Comparison of ENCODE assay signal across 13 cellular contexts in the genomic region with DNA sequence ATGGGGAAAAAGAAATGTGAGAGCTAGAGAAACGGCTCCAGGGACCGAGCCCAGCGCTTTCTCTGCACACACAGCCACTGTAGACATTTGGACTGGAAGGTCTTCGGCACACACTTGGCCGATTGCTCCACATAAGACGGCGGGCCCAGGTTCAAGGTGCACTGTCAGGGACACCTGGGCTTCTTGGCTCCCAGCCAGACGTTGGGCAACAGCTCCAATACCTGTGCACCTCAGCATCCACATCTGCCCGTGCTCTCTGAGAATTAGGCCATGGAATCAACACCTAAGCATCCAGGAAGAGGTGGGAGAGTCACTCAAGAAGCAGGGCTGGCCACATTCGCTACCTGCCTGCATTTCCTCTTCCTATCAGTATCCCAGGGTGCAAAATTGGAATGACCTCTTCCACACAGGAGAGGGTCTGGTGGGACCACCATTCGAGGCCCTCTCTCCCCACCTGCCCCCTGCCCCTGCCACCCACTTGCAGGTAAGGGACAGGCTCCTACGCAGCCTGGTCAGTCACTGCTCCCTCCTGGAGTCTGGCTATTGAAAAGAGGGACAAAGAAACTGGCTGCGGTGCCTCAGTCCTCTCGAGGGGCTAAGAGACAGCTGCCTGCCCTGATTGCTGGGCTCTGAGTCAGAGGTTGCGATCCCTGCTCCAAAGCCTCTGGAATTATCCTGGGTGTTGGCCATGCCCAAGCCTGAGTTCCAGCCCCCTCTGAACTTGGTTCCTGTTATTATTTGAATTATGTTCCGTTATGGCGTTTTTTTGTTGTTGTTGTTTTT. TPM values are rescaled to one million over a fixed set of nuclear protein-coding genes. Genes with fewer than 3 reads are reported as not detected.
DNase-seq lines count a peak whose midpoint lies in the region; ATAC-seq and TF ChIP-seq lines count a peak whose summit lies in the region.
"Had no signal": no experiment of that assay in that cellular context is flagged by ENCODE, and none has a peak within 500 bp of the region (broad histone marks: within the 10 kb centered on the region; RNA-seq: fewer than 3 reads in every experiment).

No MANE protein-coding gene starts in this region.

- CTCF ChIA-PET in activated CD4-positive, alpha-beta T cell treated with anti-CD3 and anti-CD28 coated beads, Interleukin-2, amount 10 ng/mL, durations not matched to agents 7 days and 5 days (lab: Charles Lee), result interaction anchor here (0.9 to 8.9 kb wide), 3 partner anchors 11 to 244 kb away, joined by 3 to 106 read pairs (median 3); no protein-coding TSS in a partner anchor

- H3K23ac ChIP-seq in trophoblast cell (ENCODE audit: low read length), result no peak overlapping the region

- H3K9me3 ChIP-seq in trophoblast cell (ENCODE audit: insufficient read depth, low read depth, low read length) (peaks cover 4% of the 10 kb centered on the region), lower lobe of right lung (no peaks in the 10 kb centered on the region)
- H3K9me3 ChIP-seq: stomach had no signal

- no peak overlapping the region for H3K4me3 Mint-ChIP-seq in activated CD4-positive, alpha-beta T cell treated with anti-CD3 and anti-CD28 coated beads, Interleukin-2, amount 10 ng/mL, durations not matched to agents 7 days and 5 days
- H3K4me3 Mint-ChIP-seq: activated naive CD8-positive, alpha-beta T cell treated with anti-CD3 and anti-CD28 coated beads, Interleukin-2, amount 50 U/mL, for 24 hours; GM23338 had no signal

- WGBS in trophoblast cell (ENCODE audit: extremely low coverage, insufficient coverage, insufficient read length), result no CpG with 5 or more reads among the region's 17 CpGs

- no peak overlapping the region for H3K4ac ChIP-seq in trophoblast cell (ENCODE audit: low read depth, low read length)

- H3K4me2 ChIP-seq in trophoblast cell (ENCODE audit: low read length), result no peak overlapping the region
- H3K4me2 ChIP-seq: GM23338 had no signal

- no peaks in the 10 kb centered on the region for H3K36me3 ChIP-seq in trophoblast cell (ENCODE audit: control insufficient read depth in 1 of 2, insufficient read depth in 2 of 2, low read length in 2 of 2)
- H3K36me3 ChIP-seq in lower lobe of right lung, result no peaks in the 10 kb centered on the region
- H3K36me3 ChIP-seq: stomach had no signal

- peak overlapping the region; percentile 95 for H2BK120ac ChIP-seq in trophoblast cell (ENCODE audit: insufficient read depth, low read length, poor library complexity)

- DNase-seq in EH (ENCODE audit: low read depth) (peak; percentile 27), NCI-H510A (lab: John Stamatoyannopoulos, UW) (peak; percentile 43), epithelial cell of esophagus (ENCODE audit: low read depth) (peak; percentile 95), trophoblast cell (peak; percentile 98 to 100), KG1 (lab: John Stamatoyannopoulos, UW) (no peak), lower lobe of right lung (no peak), NCI-H2029 (lab: John Stamatoyannopoulos, UW) (no peak)
- DNase-seq in activated CD4-positive, alpha-beta T cell treated with anti-CD3 and anti-CD28 coated beads, Interleukin-2, amount 10 ng/mL, durations not matched to agents 7 days and 5 days, result no peak
- DNase-seq: activated CD8-positive, alpha-beta memory T cell treated with anti-CD3 and anti-CD28 coated beads, Interleukin-2, amount 50 U/mL, for 4 hours; activated naive CD8-positive, alpha-beta T cell treated with anti-CD3 and anti-CD28 coated beads, Interleukin-2, amount 50 U/mL, for 24 hours; NCI-H2029 treated with DMSO at 0.1 percent for 48 hours; stomach had no signal

- H3K27ac Mint-ChIP-seq in activated CD4-positive, alpha-beta T cell treated with anti-CD3 and anti-CD28 coated beads, Interleukin-2, amount 10 ng/mL, durations not matched to agents 7 days and 5 days, result no peak overlapping the region
- H3K27ac Mint-ChIP-seq: activated naive CD8-positive, alpha-beta T cell treated with anti-CD3 and anti-CD28 coated beads, Interleukin-2, amount 50 U/mL, for 24 hours; GM23338 had no signal

- TF ChIP-seq CTCF in epithelial cell of esophagus (IDR thresholded peaks at IDR 0.05; ENCODE audit: insufficient read depth, low read depth, low read length, missing control alignments), result no peak
- no peak for TF ChIP-seq CTCF in lower lobe of right lung (IDR thresholded peaks at IDR 0.05)

- peak overlapping the region; percentile 91 for H2BK12ac ChIP-seq in trophoblast cell (ENCODE audit: low read length)

- intact Hi-C loops in lower lobe of right lung (cut with DNase I), result no loop called here

- H2AK5ac ChIP-seq in trophoblast cell (ENCODE audit: low read length), result peak overlapping the region; percentile 57

- peaks cover 18% of the 10 kb centered on the region for H3K27me3 Mint-ChIP-seq in activated CD4-positive, alpha-beta T cell treated with anti-CD3 and anti-CD28 coated beads, Interleukin-2, amount 10 ng/mL, durations not matched to agents 7 days and 5 days

- peaks cover 6% of the 10 kb centered on the region for H3K79me2 ChIP-seq in trophoblast cell (ENCODE audit: control insufficient read depth, insufficient read depth, low read length, poor library complexity)

- H3K14ac ChIP-seq in trophoblast cell (ENCODE audit: low read length), result peak overlapping the region; percentile 82

- H3K9ac ChIP-seq in trophoblast cell (ENCODE audit: low read length), result no peak overlapping the region

- H3K4me3 ChIP-seq in epithelial cell of esophagus (ENCODE audit: low read length) (no peak overlapping the region), trophoblast cell (ENCODE audit: low read depth, low read length) (no peak overlapping the region), lower lobe of right lung (no peak overlapping the region)
- H3K4me3 ChIP-seq: GM23338, stomach had no signal

- peaks cover 32 to 40% of the 10 kb centered on the region in 2 experiments for H3K4me1 ChIP-seq in trophoblast cell (ENCODE audit: control insufficient read depth in 1 of 2, insufficient read depth in 2 of 2, low read length in 2 of 2)
- peaks cover 42% of the 10 kb centered on the region for H3K4me1 ChIP-seq in lower lobe of right lung

- H3K27ac ChIP-seq in trophoblast cell (ENCODE audit: low read depth, low read length) (peak overlapping the region; percentile 97), lower lobe of right lung (no peak overlapping the region)

- no peaks in the 10 kb centered on the region for H3K36me3 Mint-ChIP-seq in activated CD4-positive, alpha-beta T cell treated with anti-CD3 and anti-CD28 coated beads, Interleukin-2, amount 10 ng/mL, durations not matched to agents 7 days and 5 days (ENCODE audit: low read depth)

- no peak for ATAC-seq in lower lobe of right lung
- ATAC-seq: activated naive CD8-positive, alpha-beta T cell treated with anti-CD3 and anti-CD28 coated beads, Interleukin-2, amount 50 U/mL, for 24 hours; GM23338 had no signal

- peak overlapping the region; percentile 72 for H4K8ac ChIP-seq in trophoblast cell (ENCODE audit: low read depth, low read length)

- no peak overlapping the region for H2AFZ ChIP-seq in trophoblast cell (ENCODE audit: insufficient read depth, low read length, poor library complexity)
- H2AFZ ChIP-seq: GM23338 had no signal

- peak overlapping the region; percentile 3 for H4K12ac ChIP-seq in trophoblast cell (ENCODE audit: low read depth, low read length)

- no peaks in the 10 kb centered on the region for H3K9me3 Mint-ChIP-seq in activated CD4-positive, alpha-beta T cell treated with anti-CD3 and anti-CD28 coated beads, Interleukin-2, amount 10 ng/mL, durations not matched to agents 7 days and 5 days
- H3K9me3 Mint-ChIP-seq: activated naive CD8-positive, alpha-beta T cell treated with anti-CD3 and anti-CD28 coated beads, Interleukin-2, amount 50 U/mL, for 24 hours; GM23338 had no signal

- H3K18ac ChIP-seq in trophoblast cell (ENCODE audit: low read length), result peak overlapping the region; percentile 34

- H3K27me3 ChIP-seq in trophoblast cell (ENCODE audit: insufficient read depth, low read length) (no peaks in the 10 kb centered on the region), lower lobe of right lung (ENCODE audit: low read depth) (no peaks in the 10 kb centered on the region)
- H3K27me3 ChIP-seq: stomach had no signal

- POLR2A ChIA-PET in activated CD4-positive, alpha-beta T cell treated with anti-CD3 and anti-CD28 coated beads, Interleukin-2, amount 10 ng/mL, durations not matched to agents 7 days and 5 days (lab: Charles Lee), result no interaction called here

- H3K4me1 Mint-ChIP-seq in activated CD4-positive, alpha-beta T cell treated with anti-CD3 and anti-CD28 coated beads, Interleukin-2, amount 10 ng/mL, durations not matched to agents 7 days and 5 days, result peaks cover 27% of the 10 kb centered on the region

- H3K79me1 ChIP-seq in trophoblast cell (ENCODE audit: low read length), result peaks cover 30% of the 10 kb centered on the region

- peak overlapping the region; percentile 45 for H2BK5ac ChIP-seq in trophoblast cell (ENCODE audit: low read depth, low read length, poor library complexity)

- peak overlapping the region; percentile 96 for H4K91ac ChIP-seq in trophoblast cell (ENCODE audit: low read depth, low read length)

RNA-seq across cellular contexts. Expression of gene TAF1B, which starts 40.1 kb away (rescaled TPM):
- 20.9 and 23.2 TPM in 2 replicates for polyA plus RNA-seq in trophoblast cell (2013)
- total RNA-seq in lower lobe of right lung, result 22.9 TPM
- 10 to 100 TPM; 30.6 to 36.2 TPM for total RNA-seq in activated CD4-positive, alpha-beta T cell treated with anti-CD3 and anti-CD28 coated beads, Interleukin-2, amount 10 ng/mL, durations not matched to agents 7 days and 5 days

Comparison
In these comparisons a context has a peak if more than half of its experiments do, and no peak if none do; other contexts are left out.
1. DNase-seq: peak in EH (single experiment), NCI-H510A (single experiment), epithelial cell of esophagus (single experiment) and trophoblast cell (2 of 2); none in KG1 (single experiment), lower lobe of right lung (single experiment), NCI-H2029 (single experiment) and activated CD4-positive, alpha-beta T cell treated with anti-CD3 and anti-CD28 coated beads, Interleukin-2, amount 10 ng/mL, durations not matched to agents 7 days and 5 days (single experiment).